In the genomic region with DNA sequence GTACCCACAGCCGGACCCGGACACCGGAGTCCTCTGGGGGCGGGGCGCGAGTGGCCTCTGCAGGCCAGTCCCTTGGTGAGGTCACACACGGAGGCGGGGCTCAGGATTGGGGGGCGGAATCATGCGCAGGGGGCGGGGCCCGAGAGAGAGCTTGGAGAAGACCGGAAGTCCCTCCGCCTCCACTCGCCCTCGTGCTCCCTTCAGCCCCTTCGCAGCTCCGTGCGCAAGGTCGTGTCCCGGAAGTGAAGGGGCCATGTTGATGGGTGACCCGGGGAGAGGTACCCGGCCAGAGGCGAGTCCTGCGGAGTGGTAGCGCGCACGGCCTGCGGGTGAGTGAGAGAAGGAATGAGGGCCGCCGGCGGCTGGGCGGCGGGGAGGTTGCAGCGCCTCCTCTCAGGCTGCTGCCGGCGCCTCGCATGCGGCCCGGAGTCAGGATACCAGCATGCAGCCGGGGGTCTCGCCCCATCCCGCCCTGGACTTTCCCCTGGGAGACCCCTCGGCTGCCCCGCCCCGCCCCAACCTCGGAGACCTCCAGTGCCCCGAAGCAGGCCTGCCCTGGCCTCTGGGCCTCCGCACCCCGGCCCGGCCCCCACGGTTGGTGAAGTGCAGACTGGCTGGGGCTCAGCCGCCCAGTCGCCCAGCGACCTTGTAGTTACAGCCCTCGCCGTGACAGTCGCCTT, we compare ENCODE assay signal across 8 cellular contexts. TPM values are rescaled to one million over a fixed set of nuclear protein-coding genes. Genes with fewer than 3 reads are reported as not detected.
DNase-seq lines count a peak whose midpoint lies in the region; ATAC-seq and TF ChIP-seq lines count a peak whose summit lies in the region.

Gene MIEF1 (plus strand): TSS at position 182 of the 680 bp plus-strand sequence. CDS start 9,005 bp downstream, outside the sequence.

- peak within 1 kb of the TSS; percentile 92 for H3K4me3 ChIP-seq in HEK293 (ENCODE audit: low read depth, low read length)

- POLR2A ChIA-PET in HEK293 (lab: Yijun Ruan, JAX) = interaction anchor here (0.5 to 5.8 kb wide), 21 partner anchors 8 to 542 kb away, joined by 3 to 117 read pairs (median 5); partner anchors contain the start of genes ATF4 and RPL3

- ATAC-seq in SK-N-SH treated with all-trans-retinoic acid at 6 μM for 48 hours (peak; percentile 98), omental fat pad (ENCODE audit: low FRiP score) (peak; percentile 94)

- peak within 1 kb of the TSS; percentile 78 for H3K27ac ChIP-seq in HEK293 (ENCODE audit: extremely low read depth, low read depth, low read length)
- peak within 1 kb of the TSS; percentile 82 for H3K27ac ChIP-seq in temporal lobe (ENCODE audit: low read depth, low read length)

- DNase-seq in GF-D8 (lab: John Stamatoyannopoulos, UW) (peak; percentile 84), NAMALWA (ENCODE audit: low spot score) (peak; percentile 97), globus pallidus (ENCODE audit: low spot score) (peak; percentile 99), omental fat pad (ENCODE audit: low spot score) (peak; percentile 97)
- peak; percentile 90 for DNase-seq in activated naive CD4-positive, alpha-beta T cell treated with anti-CD3 and anti-CD28 coated beads, Interleukin-2, amount 50 U/mL, for 16 hours

- H3K36me3 ChIP-seq in HEK293 (ENCODE audit: control insufficient read depth in 2 of 2, insufficient read depth in 1 of 2, low read length in 2 of 2) = peaks cover 30 to 39% of the 10 kb centered on the region in 2 experiments

- peaks cover 12% of the 10 kb centered on the region for H3K4me1 ChIP-seq in HEK293 (ENCODE audit: control insufficient read depth, insufficient read depth, low read length)

- CTCF ChIA-PET in HEK293 (lab: Yijun Ruan, JAX) = interaction anchor here (1.0 to 4.4 kb wide), 5 partner anchors 8 to 27 kb away, joined by 3 to 31 read pairs (median 10); partner anchors contain the start of gene ATF4

- TF ChIP-seq CTCF in HEK293 (tag by site-specific recombination; IDR thresholded peaks at IDR 0.05) (peak; percentile 12), omental fat pad (IDR thresholded peaks at IDR 0.05) (no peak)

- H3K9me3 ChIP-seq in HEK293 (ENCODE audit: control insufficient read depth, insufficient read depth, low read depth, low read length) = no peaks in the 10 kb centered on the region

TF ChIP-seq in HEK293, 187 proteins besides CTCF, POLR2A, EP300 and RAD21 (continues in another document):
- TF ChIP-seq ZNF266 (tag by site-specific recombination; IDR thresholded peaks at IDR 0.05; ENCODE audit: low read depth) (no peak), ZIC2 (tag by site-specific recombination; IDR thresholded peaks at IDR 0.05) (peak; percentile 63), ZNF2 (tag by site-specific recombination; IDR thresholded peaks at IDR 0.05) (0 out of 2 replicates have a peak, but pooled peaks have one; percentile 53), PATZ1 (tag by site-specific recombination; IDR thresholded peaks at IDR 0.05) (peak; percentile 70), ZEB2 (tag by site-specific recombination; IDR thresholded peaks at IDR 0.05) (peak; percentile 43; the same call in 1 of the 2 replicates), PRDM1 (tag by site-specific recombination; IDR thresholded peaks at IDR 0.05) (no peak), SALL2 (tag by site-specific recombination; IDR thresholded peaks at IDR 0.05; ENCODE audit: borderline replicate concordance) (no peak), ZBTB48 (tag by site-specific recombination; IDR thresholded peaks at IDR 0.05) (peak; percentile 61; the same call in 1 of the 2 replicates), ZNF670 (tag by site-specific recombination; IDR thresholded peaks at IDR 0.05; ENCODE audit: low read depth) (no peak), ZNF23 (tag by site-specific recombination; IDR thresholded peaks at IDR 0.05; ENCODE audit: borderline replicate concordance) (no peak), ZNF239 (tag by site-specific recombination; IDR thresholded peaks at IDR 0.05) (no peak), YY1 (tag by site-specific recombination; IDR thresholded peaks at IDR 0.05) (peak; percentile 88), ZNF10 (tag by site-specific recombination; IDR thresholded peaks at IDR 0.05) (no peak), KLF1 (tag by site-specific recombination; IDR thresholded peaks at IDR 0.05) (0 out of 2 replicates have a peak, but pooled peaks have one; percentile 17)

TF ChIP-seq in SK-N-SH treated with all-trans-retinoic acid at 6 μM for 48 hours, 23 proteins besides CTCF, POLR2A, EP300 and RAD21:
- no peak for TF ChIP-seq ISL1 (CRISPR knock-in tag; IDR thresholded peaks at IDR 0.05)
- TF ChIP-seq ZC3H10 (CRISPR knock-in tag; IDR thresholded peaks at IDR 0.05) = no peak
- TF ChIP-seq ZNF8 (CRISPR knock-in tag; IDR thresholded peaks at IDR 0.05) = no peak
- TF ChIP-seq, protein P1, sequence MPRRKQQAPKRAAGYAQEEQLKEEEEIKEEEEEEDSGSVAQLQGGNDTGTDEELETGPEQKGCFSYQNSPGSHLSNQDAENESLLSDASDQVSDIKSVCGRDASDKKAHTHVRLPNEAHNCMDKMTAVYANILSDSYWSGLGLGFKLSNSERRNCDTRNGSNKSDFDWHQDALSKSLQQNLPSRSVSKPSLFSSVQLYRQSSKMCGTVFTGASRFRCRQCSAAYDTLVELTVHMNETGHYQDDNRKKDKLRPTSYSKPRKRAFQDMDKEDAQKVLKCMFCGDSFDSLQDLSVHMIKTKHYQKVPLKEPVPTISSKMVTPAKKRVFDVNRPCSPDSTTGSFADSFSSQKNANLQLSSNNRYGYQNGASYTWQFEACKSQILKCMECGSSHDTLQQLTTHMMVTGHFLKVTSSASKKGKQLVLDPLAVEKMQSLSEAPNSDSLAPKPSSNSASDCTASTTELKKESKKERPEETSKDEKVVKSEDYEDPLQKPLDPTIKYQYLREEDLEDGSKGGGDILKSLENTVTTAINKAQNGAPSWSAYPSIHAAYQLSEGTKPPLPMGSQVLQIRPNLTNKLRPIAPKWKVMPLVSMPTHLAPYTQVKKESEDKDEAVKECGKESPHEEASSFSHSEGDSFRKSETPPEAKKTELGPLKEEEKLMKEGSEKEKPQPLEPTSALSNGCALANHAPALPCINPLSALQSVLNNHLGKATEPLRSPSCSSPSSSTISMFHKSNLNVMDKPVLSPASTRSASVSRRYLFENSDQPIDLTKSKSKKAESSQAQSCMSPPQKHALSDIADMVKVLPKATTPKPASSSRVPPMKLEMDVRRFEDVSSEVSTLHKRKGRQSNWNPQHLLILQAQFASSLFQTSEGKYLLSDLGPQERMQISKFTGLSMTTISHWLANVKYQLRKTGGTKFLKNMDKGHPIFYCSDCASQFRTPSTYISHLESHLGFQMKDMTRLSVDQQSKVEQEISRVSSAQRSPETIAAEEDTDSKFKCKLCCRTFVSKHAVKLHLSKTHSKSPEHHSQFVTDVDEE (CRISPR knock-in tag; IDR thresholded peaks at IDR 0.05) = no peak
- TF ChIP-seq PATZ1 (CRISPR knock-in tag; IDR thresholded peaks at IDR 0.05; ENCODE audit: borderline replicate concordance) = no peak
- no peak for TF ChIP-seq CSRNP3 (CRISPR knock-in tag; IDR thresholded peaks at IDR 0.05)
- no peak for TF ChIP-seq GLIS3 (CRISPR knock-in tag; IDR thresholded peaks at IDR 0.05)
- no peak for TF ChIP-seq CSDC2 (CRISPR knock-in tag; IDR thresholded peaks at IDR 0.05)
TF ChIP-seq in SK-N-SH treated with all-trans-retinoic acid at 6 μM for 48 hours: peak in this region for 0.

RNA-seq across cellular contexts. Expression of gene MIEF1, which starts in this region (rescaled TPM):
- total RNA-seq in omental fat pad (10 to 100 TPM; 23.6 to 46.0 (median 32.4) TPM), temporal lobe (17.5 TPM)

Comparison
In these comparisons a context has a peak if more than half of its experiments do, and no peak if none do; other contexts are left out.
1. Peak in every context shown above with its lines: DNase-seq, ATAC-seq, H3K4me3 ChIP-seq and H3K27ac ChIP-seq.